8 cellular contexts compared by ENCODE assay signal in the genomic region with DNA sequence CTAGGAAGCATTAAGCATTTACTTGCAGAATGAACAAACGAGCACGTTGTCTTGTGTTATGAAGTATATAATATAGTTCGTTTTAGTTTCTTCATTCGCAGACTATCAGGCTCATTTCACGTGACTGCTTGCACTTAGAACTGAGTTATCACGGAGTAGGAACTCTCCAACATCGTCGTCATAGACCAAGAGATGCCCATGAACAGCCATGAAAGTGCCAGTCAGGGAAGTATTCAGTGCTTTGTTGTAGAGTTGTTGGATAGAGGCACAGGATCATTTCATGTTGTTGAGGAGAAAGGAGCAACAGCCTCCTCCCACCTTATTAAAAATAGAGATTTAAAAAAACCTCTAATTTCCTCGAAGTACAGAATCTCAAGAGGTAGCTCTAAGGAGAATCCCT.
A peak's percentile ranks its signal among the peaks of the same experiment; 100 is the strongest.
DNase-seq lines count a peak whose midpoint lies in the region; ATAC-seq and TF ChIP-seq lines count a peak whose summit lies in the region.

No MANE protein-coding gene starts in this region.

- H3K9me3 ChIP-seq in RWPE2 (ENCODE audit: severe bottlenecking) = no peaks in the 10 kb centered on the region

- H3K4me3 ChIP-seq in RWPE2 (ENCODE audit: severe bottlenecking) = peak overlapping the region; percentile 90
- H3K4me3 ChIP-seq in skin epidermis = peak overlapping the region; percentile 38 to 69 (median 56)

- ATAC-seq in RWPE2 (ENCODE audit: low read depth) (no peak), HG03280 (IDR thresholded peaks at IDR 0.05; ENCODE audit: unreplicated experiment) (no peak), GM21576 (IDR thresholded peaks at IDR 0.05; ENCODE audit: unreplicated experiment) (no peak)
- ATAC-seq in activated CD4-positive, CD25-positive, alpha-beta regulatory T cell treated with anti-CD3 and anti-CD28 coated beads, Interleukin-2, amount 50 U/mL, for 24 hours = no peak

- H3K27me3 ChIP-seq in RWPE2 (ENCODE audit: insufficient read depth, poor library complexity, severe bottlenecking) = no peaks in the 10 kb centered on the region

- H3K4me1 ChIP-seq in RWPE2 (ENCODE audit: insufficient read depth, poor library complexity, severe bottlenecking) = no peaks in the 10 kb centered on the region

- DNase-seq in DMS79 treated with DMSO at 0.1 percent for 48 hours (lab: John Stamatoyannopoulos, UW) = peak; percentile 7
- no peak for DNase-seq in DMS79 (lab: John Stamatoyannopoulos, UW)
- no peak for DNase-seq in RWPE2 (ENCODE audit: low spot score)
- DNase-seq in fibroblast of peridontal ligament (ENCODE audit: extremely low read depth) = peak; percentile 45

- H3K36me3 ChIP-seq in RWPE2 (ENCODE audit: low read depth) = no peaks in the 10 kb centered on the region

- no peak overlapping the region for H3K27ac ChIP-seq in RWPE2 (ENCODE audit: poor library complexity, severe bottlenecking)
- H3K27ac ChIP-seq in skin epidermis = peak overlapping the region in 8 of 21 experiments; percentile 37 to 81 (median 69)

- no peak for TF ChIP-seq CTCF in RWPE2 (IDR thresholded peaks at IDR 0.05; ENCODE audit: poor library complexity, severe bottlenecking)

Comparison
In these comparisons a context has a peak if more than half of its experiments do, and no peak if none do; other contexts are left out.
1. DNase-seq: peak in DMS79 treated with DMSO at 0.1 percent for 48 hours (single experiment) and fibroblast of peridontal ligament (single experiment); none in DMS79 (single experiment) and RWPE2 (single experiment).